12 cellular contexts compared by ENCODE assay signal in the genomic region with DNA sequence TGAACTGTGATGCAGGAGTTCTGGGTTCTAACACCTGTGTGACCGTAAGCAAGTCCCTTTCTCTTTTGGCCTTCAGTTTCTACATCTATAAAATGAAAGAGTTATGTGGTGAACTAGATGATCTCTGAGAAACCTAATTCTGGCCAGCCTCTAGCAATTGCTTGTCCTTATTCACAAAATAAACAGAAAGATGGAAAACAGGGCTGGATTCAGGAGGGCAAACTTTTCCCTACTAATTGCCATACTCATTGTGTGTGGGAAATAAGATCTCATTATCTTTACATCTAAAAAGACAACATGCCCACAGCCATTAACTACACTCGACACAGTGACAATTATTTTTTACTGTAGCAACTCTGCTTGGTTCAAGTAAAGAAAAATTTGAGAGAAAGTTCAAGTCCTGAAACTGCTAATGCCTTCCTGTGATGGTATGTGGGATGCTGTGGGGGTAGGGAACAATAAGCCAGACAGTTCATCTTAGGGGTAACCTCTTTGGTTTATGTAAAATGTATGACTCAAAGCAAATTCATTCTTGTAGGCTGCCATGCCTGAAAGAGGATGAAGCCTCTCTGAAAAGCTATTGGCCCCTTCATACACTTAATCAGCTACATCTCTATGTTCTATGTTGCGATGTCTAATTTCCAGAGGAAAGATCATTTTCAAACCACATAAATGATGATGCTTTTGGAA.
A peak's percentile ranks its signal among the peaks of the same experiment; 100 is the strongest.
DNase-seq lines count a peak whose midpoint lies in the region; ATAC-seq and TF ChIP-seq lines count a peak whose summit lies in the region.
"Had no signal": no experiment of that assay in that cellular context is flagged by ENCODE, and none has a peak within 500 bp of the region (broad histone marks: within the 10 kb centered on the region; RNA-seq: fewer than 3 reads in every experiment).

No MANE protein-coding gene starts in this region.

- no peak overlapping the region for H2BK15ac ChIP-seq in mesenchymal stem cell (ENCODE audit: low read depth, poor library complexity, severe bottlenecking)

- 72% methylated on average over 2 of the region's 3 CpGs for WGBS in mesenchymal stem cell

- peak overlapping the region; percentile 49 for H3K4me3 Mint-ChIP-seq in activated T-helper 17 cell treated with anti-CD3 and anti-CD28 coated beads, Interleukin-2, amount 50 U/mL, for 72 hours

- H3K4me1 Mint-ChIP-seq in activated T-helper 17 cell treated with anti-CD3 and anti-CD28 coated beads, Interleukin-2, amount 50 U/mL, for 72 hours = peaks cover 60% of the 10 kb centered on the region

- no peak overlapping the region for H3K4ac ChIP-seq in mesenchymal stem cell (ENCODE audit: low read depth in 1 of 2, low read length in 2 of 2)

- H3K27ac ChIP-seq in mesenchymal stem cell (ENCODE audit: low read length, poor library complexity, severe bottlenecking) (no peak overlapping the region), ascending aorta (no peak overlapping the region)
- H3K27ac ChIP-seq: heart right ventricle, testis, VCaP had no signal

- intact Hi-C loops in ascending aorta (cut with DNase I) = no loop called here

- H3K9me3 Mint-ChIP-seq in activated T-helper 17 cell treated with anti-CD3 and anti-CD28 coated beads, Interleukin-2, amount 50 U/mL, for 72 hours = peaks cover 5% of the 10 kb centered on the region

- no peak overlapping the region for H2AFZ ChIP-seq in mesenchymal stem cell (ENCODE audit: low read depth, low read length)

- no peaks in the 10 kb centered on the region for H3K79me1 ChIP-seq in mesenchymal stem cell (replicated peaks; ENCODE audit: low read length, poor library complexity, severe bottlenecking)

- peak; percentile 80 for ATAC-seq in activated T-helper 17 cell treated with anti-CD3 and anti-CD28 coated beads, Interleukin-2, amount 50 U/mL, for 72 hours (replicated peaks)
- ATAC-seq: heart right ventricle had no signal

- H3K9ac ChIP-seq in mesenchymal stem cell (ENCODE audit: low read length) = no peak overlapping the region

- H3K4me1 ChIP-seq in mesenchymal stem cell (ENCODE audit: control insufficient read depth, insufficient read depth, low read depth, low read length) = peaks cover 1% of the 10 kb centered on the region
- H3K4me1 ChIP-seq in ascending aorta = no peaks in the 10 kb centered on the region
- H3K4me1 ChIP-seq: testis had no signal

- no peak overlapping the region for H3K14ac ChIP-seq in mesenchymal stem cell (ENCODE audit: low read length in 2 of 2)

- no peak overlapping the region for H3K4me2 ChIP-seq in mesenchymal stem cell (ENCODE audit: low read length, poor library complexity, severe bottlenecking)

- no peak for TF ChIP-seq CTCF in ascending aorta (IDR thresholded peaks at IDR 0.05)

- H3K4me3 ChIP-seq in mesenchymal stem cell (ENCODE audit: insufficient read depth in 1 of 2, low read depth in 1 of 2, low read length in 2 of 2) (no peak overlapping the region), ascending aorta (no peak overlapping the region)
- H3K4me3 ChIP-seq: heart right ventricle, testis had no signal

- no peak overlapping the region for H3K18ac ChIP-seq in mesenchymal stem cell (ENCODE audit: low read depth in 1 of 2, low read length in 2 of 2)

- H3K23ac ChIP-seq in mesenchymal stem cell (ENCODE audit: low read length in 2 of 2) = no peak overlapping the region

- peaks cover 7% of the 10 kb centered on the region for H3K27me3 Mint-ChIP-seq in activated T-helper 17 cell treated with anti-CD3 and anti-CD28 coated beads, Interleukin-2, amount 50 U/mL, for 72 hours

- no peaks in the 10 kb centered on the region for H3K36me3 Mint-ChIP-seq in activated T-helper 17 cell treated with anti-CD3 and anti-CD28 coated beads, Interleukin-2, amount 50 U/mL, for 72 hours (ENCODE audit: low read depth)

- H3K36me3 ChIP-seq in mesenchymal stem cell (ENCODE audit: control insufficient read depth in 1 of 2, insufficient read depth in 2 of 2, low read depth in 1 of 2, low read length in 2 of 2) = no peaks in the 10 kb centered on the region
- H3K36me3 ChIP-seq in ascending aorta = no peaks in the 10 kb centered on the region
- H3K36me3 ChIP-seq: heart right ventricle had no signal

- H2BK120ac ChIP-seq in mesenchymal stem cell (ENCODE audit: low read depth, low read length) = no peak overlapping the region

- peak overlapping the region; percentile 69 for H3K27ac Mint-ChIP-seq in activated T-helper 17 cell treated with anti-CD3 and anti-CD28 coated beads, Interleukin-2, amount 50 U/mL, for 72 hours

- H2BK12ac ChIP-seq in mesenchymal stem cell (ENCODE audit: low read length in 2 of 2) = no peak overlapping the region

- no peak overlapping the region for H2BK5ac ChIP-seq in mesenchymal stem cell (ENCODE audit: low read depth, low read length, poor library complexity, severe bottlenecking)

- H2AK5ac ChIP-seq in mesenchymal stem cell (ENCODE audit: low read length, severe bottlenecking) = no peak overlapping the region

- H3K9me3 ChIP-seq in mesenchymal stem cell (ENCODE audit: control insufficient read depth, low read length) = peaks cover 13% of the 10 kb centered on the region
- peaks cover 0 to 7% of the 10 kb centered on the region in 2 donors for H3K9me3 ChIP-seq in ascending aorta
- H3K9me3 ChIP-seq: testis had no signal

- no peaks in the 10 kb centered on the region for H3K27me3 ChIP-seq in mesenchymal stem cell (ENCODE audit: control insufficient read depth in 1 of 2, insufficient read depth in 1 of 2, low read length in 2 of 2)
- no peaks in the 10 kb centered on the region for H3K27me3 ChIP-seq in ascending aorta
- H3K27me3 ChIP-seq: heart right ventricle, testis had no signal

- peak; percentile 52 for DNase-seq in activated CD4-positive, alpha-beta T cell treated with anti-CD3 and anti-CD28 coated beads for 48 hours
- no peak for DNase-seq in activated CD4-positive, alpha-beta T cell treated with anti-CD3 and anti-CD28 coated beads, Interleukin-2, amount 50 U/mL, for 1 hour
- DNase-seq in HS-5 (ENCODE audit: low read depth) (peak; percentile 39), mesenchymal stem cell (peak; percentile 51), ascending aorta (ENCODE audit: low spot score in 2 of 2) (no peak), NCI-H510A (lab: John Stamatoyannopoulos, UW) (no peak), NCI-H1694 (lab: John Stamatoyannopoulos, UW) (no peak)
- DNase-seq: DMS153, heart right ventricle, testis had no signal

- no peak overlapping the region for H4K8ac ChIP-seq in mesenchymal stem cell (ENCODE audit: low read length)

- no peak overlapping the region for H4K91ac ChIP-seq in mesenchymal stem cell (ENCODE audit: low read length)

Comparison
In these comparisons a context has a peak if more than half of its experiments do, and no peak if none do; other contexts are left out.
1. DNase-seq: peak in activated CD4-positive, alpha-beta T cell treated with anti-CD3 and anti-CD28 coated beads for 48 hours (single experiment), HS-5 (single experiment) and mesenchymal stem cell (single experiment); none in activated CD4-positive, alpha-beta T cell treated with anti-CD3 and anti-CD28 coated beads, Interleukin-2, amount 50 U/mL, for 1 hour (single experiment), ascending aorta (0 of 2), NCI-H510A (single experiment) and NCI-H1694 (single experiment).